10 cellular contexts compared by ENCODE assay signal in genomic region chr14:69056389-69056788, GRCh38.
A peak's percentile ranks its signal among the peaks of the same experiment; 100 is the strongest.
DNase-seq lines count a peak whose midpoint lies in the region; ATAC-seq and TF ChIP-seq lines count a peak whose summit lies in the region.
"Had no signal": no experiment of that assay in that cellular context is flagged by ENCODE, and none has a peak within 500 bp of the region (broad histone marks: within the 10 kb centered on the region; RNA-seq: fewer than 3 reads in every experiment).

No MANE protein-coding gene starts in this region.

- H3K4me1 ChIP-seq in foreskin keratinocyte: no peaks in the 10 kb centered on the region

- peak; percentile 21 for DNase-seq in activated CD4-positive, alpha-beta memory T cell treated with anti-CD3 and anti-CD28 coated beads for 36 hours
- DNase-seq in activated CD4-positive, alpha-beta memory T cell treated with anti-CD3 and anti-CD28 coated beads, Interleukin-2, amount 10 ng/mL, durations not matched to agents 7 days and 5 days: no peak
- peak in 1 of 2 donors; percentile 50 for DNase-seq in foreskin keratinocyte
- no peak for DNase-seq in stimulated activated effector memory CD8-positive, alpha-beta T cell treated with anti-CD3 and anti-CD28 coated beads, Interleukin-12 subunit alpha, Interleukin-12 subunit beta, amount 100 ng/mL, for 72 hours (ENCODE audit: low spot score in 2 of 2)
- no peak for DNase-seq in globus pallidus (ENCODE audit: low spot score)
- DNase-seq in activated CD8-positive, alpha-beta memory T cell treated with anti-CD3 and anti-CD28 coated beads for 24 hours: no peak

- peak; percentile 60 for TF ChIP-seq CTCF in foreskin keratinocyte (conservative IDR thresholded peaks at IDR 0.05)

- no peaks in the 10 kb centered on the region for H3K9me3 Mint-ChIP-seq in activated CD4-positive, alpha-beta memory T cell treated with anti-CD3 and anti-CD28 coated beads for 36 hours
- H3K9me3 Mint-ChIP-seq in activated CD4-positive, alpha-beta memory T cell treated with anti-CD3 and anti-CD28 coated beads, Interleukin-2, amount 10 ng/mL, durations not matched to agents 7 days and 5 days: no peaks in the 10 kb centered on the region
- no peaks in the 10 kb centered on the region for H3K9me3 Mint-ChIP-seq in stimulated activated effector memory CD8-positive, alpha-beta T cell treated with anti-CD3 and anti-CD28 coated beads, Interleukin-12 subunit alpha, Interleukin-12 subunit beta, amount 100 ng/mL, for 72 hours
- H3K9me3 Mint-ChIP-seq: CD4-positive, alpha-beta memory T cell; IgD-negative memory B cell had no signal

- peaks cover 36% of the 10 kb centered on the region for H3K36me3 Mint-ChIP-seq in activated CD4-positive, alpha-beta memory T cell treated with anti-CD3 and anti-CD28 coated beads for 36 hours
- peaks cover 50% of the 10 kb centered on the region for H3K36me3 Mint-ChIP-seq in activated CD4-positive, alpha-beta memory T cell treated with anti-CD3 and anti-CD28 coated beads, Interleukin-2, amount 10 ng/mL, durations not matched to agents 7 days and 5 days (ENCODE audit: low read depth)
- peaks cover 90% of the 10 kb centered on the region for H3K36me3 Mint-ChIP-seq in stimulated activated effector memory CD8-positive, alpha-beta T cell treated with anti-CD3 and anti-CD28 coated beads, Interleukin-12 subunit alpha, Interleukin-12 subunit beta, amount 100 ng/mL, for 72 hours

- no peak overlapping the region for H3K27ac ChIP-seq in foreskin keratinocyte

- ATAC-seq in SK-N-SH treated with all-trans-retinoic acid at 6 μM for 48 hours (peak; percentile 27), foreskin keratinocyte (no peak), GM21360 (IDR thresholded peaks at IDR 0.05; ENCODE audit: unreplicated experiment) (no peak)
- no peak for ATAC-seq in stimulated activated effector memory CD8-positive, alpha-beta T cell treated with anti-CD3 and anti-CD28 coated beads, Interleukin-12 subunit alpha, Interleukin-12 subunit beta, amount 100 ng/mL, for 72 hours

- no peaks in the 10 kb centered on the region for H3K27me3 Mint-ChIP-seq in activated CD4-positive, alpha-beta memory T cell treated with anti-CD3 and anti-CD28 coated beads for 36 hours
- H3K27me3 Mint-ChIP-seq in activated CD4-positive, alpha-beta memory T cell treated with anti-CD3 and anti-CD28 coated beads, Interleukin-2, amount 10 ng/mL, durations not matched to agents 7 days and 5 days: no peaks in the 10 kb centered on the region
- H3K27me3 Mint-ChIP-seq: CD4-positive, alpha-beta memory T cell; IgD-negative memory B cell had no signal

- no peak overlapping the region for H3K4me3 Mint-ChIP-seq in activated CD4-positive, alpha-beta memory T cell treated with anti-CD3 and anti-CD28 coated beads for 36 hours
- no peak overlapping the region for H3K4me3 Mint-ChIP-seq in activated CD4-positive, alpha-beta memory T cell treated with anti-CD3 and anti-CD28 coated beads, Interleukin-2, amount 10 ng/mL, durations not matched to agents 7 days and 5 days
- H3K4me3 Mint-ChIP-seq in stimulated activated effector memory CD8-positive, alpha-beta T cell treated with anti-CD3 and anti-CD28 coated beads, Interleukin-12 subunit alpha, Interleukin-12 subunit beta, amount 100 ng/mL, for 72 hours: no peak overlapping the region
- H3K4me3 Mint-ChIP-seq: CD4-positive, alpha-beta memory T cell; IgD-negative memory B cell had no signal

- CTCF ChIA-PET in activated CD4-positive, alpha-beta memory T cell treated with anti-CD3 and anti-CD28 coated beads for 36 hours (lab: Charles Lee): interaction anchor here (1.2 to 2.2 kb wide), 2 partner anchors 51 to 145 kb away, joined by 3 to 13 read pairs; no protein-coding TSS in a partner anchor
- CTCF ChIA-PET in activated CD4-positive, alpha-beta memory T cell treated with anti-CD3 and anti-CD28 coated beads, Interleukin-2, amount 10 ng/mL, durations not matched to agents 7 days and 5 days (lab: Charles Lee): interaction anchor here (1.0 to 2.3 kb wide), 5 partner anchors 9 to 193 kb away, joined by 3 to 9 read pairs (median 4); no protein-coding TSS in a partner anchor

- peaks cover 16% of the 10 kb centered on the region for H3K4me1 Mint-ChIP-seq in activated CD4-positive, alpha-beta memory T cell treated with anti-CD3 and anti-CD28 coated beads for 36 hours (ENCODE audit: low read depth)
- H3K4me1 Mint-ChIP-seq in activated CD4-positive, alpha-beta memory T cell treated with anti-CD3 and anti-CD28 coated beads, Interleukin-2, amount 10 ng/mL, durations not matched to agents 7 days and 5 days: peaks cover 18% of the 10 kb centered on the region
- H3K4me1 Mint-ChIP-seq in stimulated activated effector memory CD8-positive, alpha-beta T cell treated with anti-CD3 and anti-CD28 coated beads, Interleukin-12 subunit alpha, Interleukin-12 subunit beta, amount 100 ng/mL, for 72 hours: peaks cover 44% of the 10 kb centered on the region

- H3K27me3 ChIP-seq in foreskin keratinocyte: no peaks in the 10 kb centered on the region

- intact Hi-C loops in activated CD4-positive, alpha-beta memory T cell treated with anti-CD3 and anti-CD28 coated beads for 36 hours (cut with micrococcal nuclease): no loop called here

- peak overlapping the region; percentile 20 for H3K27ac Mint-ChIP-seq in activated CD4-positive, alpha-beta memory T cell treated with anti-CD3 and anti-CD28 coated beads for 36 hours
- no peak overlapping the region for H3K27ac Mint-ChIP-seq in activated CD4-positive, alpha-beta memory T cell treated with anti-CD3 and anti-CD28 coated beads, Interleukin-2, amount 10 ng/mL, durations not matched to agents 7 days and 5 days
- H3K27ac Mint-ChIP-seq in stimulated activated effector memory CD8-positive, alpha-beta T cell treated with anti-CD3 and anti-CD28 coated beads, Interleukin-12 subunit alpha, Interleukin-12 subunit beta, amount 100 ng/mL, for 72 hours: peak overlapping the region; percentile 83
- H3K27ac Mint-ChIP-seq: IgD-negative memory B cell had no signal

- POLR2A ChIA-PET in activated CD4-positive, alpha-beta memory T cell treated with anti-CD3 and anti-CD28 coated beads for 36 hours (lab: Charles Lee): no interaction called here
- POLR2A ChIA-PET in activated CD4-positive, alpha-beta memory T cell treated with anti-CD3 and anti-CD28 coated beads, Interleukin-2, amount 10 ng/mL, durations not matched to agents 7 days and 5 days (lab: Charles Lee): no interaction called here

TF ChIP-seq in SK-N-SH treated with all-trans-retinoic acid at 6 μM for 48 hours, 23 proteins besides CTCF, POLR2A, EP300 and RAD21:
- no peak for TF ChIP-seq CSDC2 (CRISPR knock-in tag; IDR thresholded peaks at IDR 0.05)
